Comparison of ENCODE assay signal across 3 cellular contexts in genomic region chr9:81948650-81949049, GRCh38. TPM values are rescaled to one million over a fixed set of nuclear protein-coding genes. Genes with fewer than 3 reads are reported as not detected.
"Had no signal": no experiment of that assay in that cellular context is flagged by ENCODE, and none has a peak within 500 bp of the region (broad histone marks: within the 10 kb centered on the region; RNA-seq: fewer than 3 reads in every experiment).

No MANE protein-coding gene starts in this region.

RNA-seq across cellular contexts. Expression of gene SPATA31D3, which starts 5.3 kb away (rescaled TPM):
- polyA plus RNA-seq: GM23248, GM23338, H1 had no signal

RNA-seq across cellular contexts. Expression of gene SPATA31D4, which starts 20.4 kb away (rescaled TPM):
- polyA plus RNA-seq: GM23248, GM23338, H1 had no signal

RNA-seq across cellular contexts. Expression of gene SPATA31D1, which starts 39.9 kb away (rescaled TPM):
- polyA plus RNA-seq: GM23248, GM23338, H1 had no signal
